In genomic region chr1:107930292-107930691, GRCh38 we compare ENCODE assay signal across 36 cellular contexts. TPM values are rescaled to one million over a fixed set of nuclear protein-coding genes. Genes with fewer than 3 reads are reported as not detected.
DNase-seq lines count a peak whose midpoint lies in the region; ATAC-seq, FAIRE-seq and TF ChIP-seq lines count a peak whose summit lies in the region.
"Had no signal": no experiment of that assay in that cellular context is flagged by ENCODE, and none has a peak within 500 bp of the region (broad histone marks: within the 10 kb centered on the region; RNA-seq: fewer than 3 reads in every experiment).

No MANE protein-coding gene starts in this region.

- POLR2A ChIA-PET in GM12878 (lab: Charles Lee), result no interaction called here

- RAD21 ChIA-PET in GM12878 (lab: Charles Lee; ENCODE audit: unreplicated experiment), result interaction anchor here (1.2 to 1.3 kb wide), 2 partner anchors 31 to 77 kb away, joined by 4 to 5 read pairs; no protein-coding TSS in a partner anchor

- intact Hi-C loops in GM12878 (cut with micrococcal nuclease; ENCODE audit: unreplicated experiment), result no loop called here

- no peak for TF ChIP-seq RAD21 in GM12878 (IDR thresholded peaks at IDR 0.05; ENCODE audit: insufficient read depth, low read depth, low read length)

- H3K4me1 ChIP-seq in GM12878 (ENCODE audit: control insufficient read depth, insufficient read depth, low read length), result peaks cover 24% of the 10 kb centered on the region
- H3K4me1 ChIP-seq: A549, BE2C, Caco-2 had no signal

- SMC1A ChIA-PET in GM12878 (lab: Charles Lee; ENCODE audit: uncharacterized antibody, unreplicated experiment), result interaction anchor here (0.8 to 2.2 kb wide), 8 partner anchors 10 to 148 kb away, joined by 3 to 6 read pairs (median 4); no protein-coding TSS in a partner anchor

- H3K4me3 ChIP-seq in GM12878, result no peak overlapping the region
- H3K4me3 ChIP-seq: A549; BLaER1; BLaER1 treated with 17β-estradiol and CSF1 and Interleukin-3, amounts not matched to agents 10 nM and 100 nM had no signal

- peak overlapping the region; percentile 34 for H3K27ac Mint-ChIP-seq in activated naive CD8-positive, alpha-beta T cell
- no peak overlapping the region for H3K27ac Mint-ChIP-seq in activated naive CD8-positive, alpha-beta T cell treated with anti-CD3 and anti-CD28 coated beads, Interleukin-2, amount 50 U/mL, for 24 hours
- H3K27ac Mint-ChIP-seq in memory B cell, result peak overlapping the region; percentile 62
- H3K27ac Mint-ChIP-seq: B cell; CD14-positive monocyte; CD4-positive, alpha-beta memory T cell; CD4-positive, alpha-beta T cell; CD8-positive, alpha-beta memory T cell; CD8-positive, alpha-beta T cell had no signal

- TF ChIP-seq CTCF in GM12878 (IDR thresholded peaks at IDR 0.05 in 2 of 3, conservative IDR thresholded peaks at IDR 0.05 in 1 of 3; ENCODE audit: control insufficient read depth in 2 of 3, extremely low read depth in 1 of 3, insufficient read depth in 1 of 3, low read depth in 3 of 3, low read length in 3 of 3), result no peak

- H2AFZ ChIP-seq in GM12878 (ENCODE audit: control insufficient read depth, low read depth, low read length), result no peak overlapping the region

- peaks cover 68% of the 10 kb centered on the region for H3K4me1 Mint-ChIP-seq in activated naive CD8-positive, alpha-beta T cell (ENCODE audit: low read depth)
- peaks cover 84% of the 10 kb centered on the region for H3K4me1 Mint-ChIP-seq in activated naive CD8-positive, alpha-beta T cell treated with anti-CD3 and anti-CD28 coated beads, Interleukin-2, amount 50 U/mL, for 24 hours
- H3K4me1 Mint-ChIP-seq in memory B cell, result peaks cover 30% of the 10 kb centered on the region

- TF ChIP-seq POLR2A in GM12878 (IDR thresholded peaks at IDR 0.05; ENCODE audit: low read depth, low read length), result no peak

- CTCF ChIA-PET in GM12878 (lab: Yijun Ruan, JAX), result interaction anchor here (0.7 to 1.6 kb wide), 2 partner anchors 10 to 136 kb away, joined by 3 to 4 read pairs; no protein-coding TSS in a partner anchor

- no peak overlapping the region for H3K4me2 ChIP-seq in GM12878 (ENCODE audit: control insufficient read depth, insufficient read depth)
- H3K4me2 ChIP-seq: A549; BLaER1; BLaER1 treated with 17β-estradiol and CSF1 and Interleukin-3, amounts not matched to agents 10 nM and 100 nM had no signal

- no peak for TF ChIP-seq EP300 in GM12878 (IDR thresholded peaks at IDR 0.05; ENCODE audit: borderline replicate concordance in 1 of 2, control insufficient read depth in 1 of 2, low read depth in 2 of 2, low read length in 2 of 2)

- no peaks in the 10 kb centered on the region for H3K36me3 ChIP-seq in GM12878 (ENCODE audit: control insufficient read depth in 2 of 2, insufficient read depth in 2 of 2, low read length in 1 of 2)
- H3K36me3 ChIP-seq: BE2C had no signal

- no peaks in the 10 kb centered on the region for H3K9me3 Mint-ChIP-seq in activated naive CD8-positive, alpha-beta T cell (ENCODE audit: low read depth)
- H3K9me3 Mint-ChIP-seq in activated naive CD8-positive, alpha-beta T cell treated with anti-CD3 and anti-CD28 coated beads, Interleukin-2, amount 50 U/mL, for 24 hours, result peaks cover 3% of the 10 kb centered on the region
- no peaks in the 10 kb centered on the region for H3K9me3 Mint-ChIP-seq in memory B cell
- H3K9me3 Mint-ChIP-seq: CD4-positive, alpha-beta memory T cell; CD4-positive, alpha-beta T cell; CD8-positive, alpha-beta memory T cell; CD8-positive, alpha-beta T cell had no signal

- no TSS peak for BruUV-seq in GM12878 (replicated peaks; lab: Mats Ljungman, UMichigan)

- DNase-seq in activated naive CD8-positive, alpha-beta T cell treated with anti-CD3 and anti-CD28 coated beads, Interleukin-2, amount 50 U/mL, for 24 hours, result no peak
- DNase-seq in GM12878 (ENCODE audit: low read depth, low spot score), result no peak
- no peak for DNase-seq in memory B cell (ENCODE audit: low spot score in 2 of 2)
- DNase-seq in activated CD4-positive, CD25-positive, alpha-beta regulatory T cell treated with anti-CD3 and anti-CD28 coated beads, Interleukin-2, amount 50 U/mL, for 72 hours, result no peak
- DNase-seq in T1000 (lab: John Stamatoyannopoulos, UW), result no peak
- DNase-seq: 8988T; ACHN; AML-193; BE2C; C1 segment of cervical spinal cord; Caco-2; Calu3; CD4-positive, alpha-beta memory T cell; CD4-positive, alpha-beta T cell; CD4-positive, CD25-positive, alpha-beta regulatory T cell; CD8-positive, alpha-beta memory T cell; CD8-positive, alpha-beta T cell; COR-L47; DMS 273 treated with DMSO at 0.1 percent for 48 hours; DMS153; DMS53; DMS79; DMS79 treated with DMSO at 0.1 percent for 48 hours; DND-41; EL had no signal

- no peaks in the 10 kb centered on the region for H3K9me3 ChIP-seq in GM12878 (replicated peaks; ENCODE audit: control insufficient read depth, insufficient read depth, low read length)
- H3K9me3 ChIP-seq: A549, BE2C, Caco-2 had no signal

- H3K79me2 ChIP-seq in GM12878 (ENCODE audit: control insufficient read depth, insufficient read depth, low read length), result no peaks in the 10 kb centered on the region; the same call in 1 of the 2 replicates

- no peak overlapping the region for H3K9ac ChIP-seq in GM12878 (ENCODE audit: control insufficient read depth, insufficient read depth, low read length)
- H3K9ac ChIP-seq: BLaER1; BLaER1 treated with 17β-estradiol and CSF1 and Interleukin-3, amounts not matched to agents 10 nM and 100 nM had no signal

- 42% methylated on average over 1 of the region's 1 CpG for WGBS in GM12878 (ENCODE audit: insufficient coverage, insufficient replicate concordance, low lambda C conversion rate, missing lambda C conversion rate)

- H4K20me1 ChIP-seq in GM12878 (ENCODE audit: control insufficient read depth, insufficient read depth), result no peaks in the 10 kb centered on the region
- H4K20me1 ChIP-seq: BLaER1 treated with 17β-estradiol and CSF1 and Interleukin-3, amounts not matched to agents 10 nM and 100 nM had no signal

- ATAC-seq in activated naive CD8-positive, alpha-beta T cell treated with anti-CD3 and anti-CD28 coated beads, Interleukin-2, amount 50 U/mL, for 24 hours, result no peak
- ATAC-seq in GM12878, result no peak
- ATAC-seq in memory B cell (ENCODE audit: low read depth), result no peak
- ATAC-seq: A549; CD8-positive, alpha-beta T cell had no signal

- H3K27me3 Mint-ChIP-seq in activated naive CD8-positive, alpha-beta T cell, result no peaks in the 10 kb centered on the region
- H3K27me3 Mint-ChIP-seq in activated naive CD8-positive, alpha-beta T cell treated with anti-CD3 and anti-CD28 coated beads, Interleukin-2, amount 50 U/mL, for 24 hours, result no peaks in the 10 kb centered on the region
- H3K27me3 Mint-ChIP-seq in memory B cell, result no peaks in the 10 kb centered on the region
- H3K27me3 Mint-ChIP-seq: B cell; CD4-positive, alpha-beta T cell; CD4-positive, CD25-positive, alpha-beta regulatory T cell; CD8-positive, alpha-beta memory T cell had no signal

- H3K36me3 Mint-ChIP-seq in activated naive CD8-positive, alpha-beta T cell, result peaks cover 9% of the 10 kb centered on the region
- no peaks in the 10 kb centered on the region for H3K36me3 Mint-ChIP-seq in activated naive CD8-positive, alpha-beta T cell treated with anti-CD3 and anti-CD28 coated beads, Interleukin-2, amount 50 U/mL, for 24 hours (ENCODE audit: low read depth)
- peaks cover 1% of the 10 kb centered on the region for H3K36me3 Mint-ChIP-seq in memory B cell
- H3K36me3 Mint-ChIP-seq: CD4-positive, alpha-beta memory T cell; CD8-positive, alpha-beta T cell had no signal

- no peak overlapping the region for H3K27ac ChIP-seq in GM12878 (ENCODE audit: control insufficient read depth, insufficient read depth)
- H3K27ac ChIP-seq: 22Rv1; A549; BLaER1; BLaER1 treated with 17β-estradiol and CSF1 and Interleukin-3, amounts not matched to agents 10 nM and 100 nM; C4-2B had no signal

- H3K4me3 Mint-ChIP-seq in activated naive CD8-positive, alpha-beta T cell, result no peak overlapping the region
- no peak overlapping the region for H3K4me3 Mint-ChIP-seq in activated naive CD8-positive, alpha-beta T cell treated with anti-CD3 and anti-CD28 coated beads, Interleukin-2, amount 50 U/mL, for 24 hours
- no peak overlapping the region for H3K4me3 Mint-ChIP-seq in memory B cell
- H3K4me3 Mint-ChIP-seq: B cell; CD14-positive monocyte; CD4-positive, alpha-beta memory T cell; CD4-positive, alpha-beta T cell; CD8-positive, alpha-beta memory T cell; CD8-positive, alpha-beta T cell had no signal

- FAIRE-seq in GM12878 (lab: Jason Lieb, UNC), result no peak
- FAIRE-seq: A204.1, A549, D721Med had no signal

- in situ Hi-C loops in GM12878 (cut with MboI), result no loop called here

- H3K27me3 ChIP-seq in GM12878 (replicated peaks in 1 of 2; ENCODE audit: control insufficient read depth in 2 of 2, insufficient read depth in 2 of 2, low read length in 1 of 2), result no peaks in the 10 kb centered on the region
- H3K27me3 ChIP-seq: BLaER1; BLaER1 treated with 17β-estradiol and CSF1 and Interleukin-3, amounts not matched to agents 10 nM and 100 nM had no signal

TF ChIP-seq in GM12878, 131 proteins besides CTCF, POLR2A, EP300 and RAD21 (continues in another document):
- TF ChIP-seq RELA (IDR thresholded peaks at IDR 0.05; ENCODE audit: borderline replicate concordance, partially characterized antibody) (no peak), SUZ12 (IDR thresholded peaks at IDR 0.05; ENCODE audit: unreplicated experiment) (no peak), ASH2L (IDR thresholded peaks at IDR 0.05; ENCODE audit: borderline replicate concordance, low read depth) (no peak), MYB (IDR thresholded peaks at IDR 0.05; ENCODE audit: borderline replicate concordance, low read depth, low read length) (no peak), CREM (IDR thresholded peaks at IDR 0.05; ENCODE audit: low read depth) (peak; percentile 47; the same call in 1 of the 2 replicates), FOXM1 (IDR thresholded peaks at IDR 0.05; ENCODE audit: low read depth, low read length) (peak; percentile 47; the same call in 1 of the 2 replicates), ATF7 (IDR thresholded peaks at IDR 0.05; ENCODE audit: low read depth) (no peak)

RNA-seq across cellular contexts. Expression of gene VAV3, which starts 34.7 kb away (rescaled TPM):
- total RNA-seq in GM12878 (2013; cell fraction: nucleolus; rRNA removed), result 35.3 and 39.2 TPM in 2 replicates
- total RNA-seq in GM12878 (2014; rRNA removed) (3.2 and 4.3 TPM in 2 replicates), GM12878 (2014; rRNA removed; fragmentation: Illumina TruSeq; extraction: Trizol) (5.5 and 6.4 TPM in 2 replicates), GM12878 (2021) (4.7 and 5.3 TPM in 2 replicates)
- 0.49 TPM for polyA plus RNA-seq in GM12878 (2011; ENCODE audit: low read depth)
- polyA plus RNA-seq in GM12878 (2011; rRNA removed) (3.5 and 4.8 TPM in 2 replicates), GM12878 (2014; fragmentation: Illumina TruSeq; extraction: Trizol) (4.1 and 5.6 TPM in 2 replicates), GM12878 (2014; fragmentation: Nextera tagmentation; extraction: Ambion mirVana) (1 to 10 TPM; 1.3 TPM), GM12878 (2014; rRNA removed) (2.2 and 2.5 TPM in 2 replicates), GM12878 (2016; fragmentation: Nextera tagmentation; extraction: Ambion mirVana) (1 to 10 TPM in 1 of 2 experiments, under 1 TPM in 1; 0.84 to 4.3 TPM)
- 1.6 TPM in 2 replicates for polyA plus RNA-seq in GM12878 (2011; cell fraction: cytosol; rRNA removed)
- 2.5 and 3.5 TPM in 2 replicates for polyA plus RNA-seq in GM12878 (2011; cell fraction: nucleus; rRNA removed)
- 0.60 and 1.3 TPM in 2 replicates for polyA plus RNA-seq in GM12878 (2012)
- 3.5 and 5.6 TPM in 2 replicates for polyA minus RNA-seq in GM12878 (2011; rRNA and poly(A)+ RNA removed)
- 2.1 and 2.8 TPM in 2 replicates for polyA minus RNA-seq in GM12878 (2011; cell fraction: cytosol; rRNA and poly(A)+ RNA removed)
- 8.3 and 16.7 TPM in 2 replicates for polyA minus RNA-seq in GM12878 (2011; cell fraction: nucleus; rRNA and poly(A)+ RNA removed)
- polyA plus RNA-seq: BJ had no signal
